8 cellular contexts compared by ENCODE assay signal in the genomic region with DNA sequence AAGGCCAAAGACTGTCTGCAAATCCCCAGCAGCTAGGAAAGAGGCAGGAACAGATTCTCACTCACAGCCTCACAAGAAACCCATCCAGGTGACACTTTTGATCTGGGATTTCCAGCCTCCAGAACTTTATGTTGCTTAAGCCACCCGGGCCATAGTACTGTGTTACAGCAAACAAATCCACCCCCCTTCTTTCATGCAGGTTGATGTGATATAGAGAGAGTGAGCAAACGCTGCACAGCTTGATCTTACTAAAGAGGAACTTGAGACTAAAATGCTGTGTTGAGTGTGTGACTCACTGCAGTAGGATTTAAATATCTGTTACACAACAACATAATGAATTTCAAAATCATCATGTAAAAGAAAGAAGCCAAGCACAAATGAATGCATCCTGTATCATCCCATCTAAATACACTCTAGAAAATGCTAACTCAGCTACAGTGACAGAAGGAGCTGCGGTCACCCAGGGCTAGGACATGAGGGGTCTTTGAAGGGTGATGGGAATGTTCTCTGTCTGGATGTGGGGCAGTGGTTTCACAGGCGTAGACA. TPM values are rescaled to one million over a fixed set of nuclear protein-coding genes. Genes with fewer than 3 reads are reported as not detected.
DNase-seq lines count a peak whose midpoint lies in the region; ATAC-seq, FAIRE-seq and TF ChIP-seq lines count a peak whose summit lies in the region.

No MANE protein-coding gene starts in this region.

- intact Hi-C loops in PC-3 (cut with micrococcal nuclease) (no loop called here), kidney (cut with DNase I) (no loop called here)

- peaks cover 56 to 57% (median 57%) of the 10 kb centered on the region in 3 donors for H3K4me1 Mint-ChIP-seq in CD8-positive, alpha-beta memory T cell
- peaks cover 54% of the 10 kb centered on the region for H3K4me1 Mint-ChIP-seq in stimulated activated memory B cell treated with anti-CD40 and anti-IgM and Interleukin-4, amounts not matched to agents 10 μg/mL and 1 μg/mL and 100 μg/mL, for 72 hours

- H3K4me2 ChIP-seq in PC-3 (ENCODE audit: low read length): peak overlapping the region; percentile 27; the same call in 1 of the 2 replicates
- no peak overlapping the region for H3K4me2 ChIP-seq in fibroblast of lung (ENCODE audit: extremely low read depth, insufficient read depth, low read length)

- H4K20me1 ChIP-seq in PC-3 (ENCODE audit: low read length): no peaks in the 10 kb centered on the region
- H4K20me1 ChIP-seq in fibroblast of lung (ENCODE audit: control insufficient read depth, extremely low read depth, insufficient read depth, low read length): no peaks in the 10 kb centered on the region

- no peaks in the 10 kb centered on the region for H3K27me3 Mint-ChIP-seq in CD8-positive, alpha-beta memory T cell
- peaks cover 26% of the 10 kb centered on the region for H3K27me3 Mint-ChIP-seq in stimulated activated memory B cell treated with anti-CD40 and anti-IgM and Interleukin-4, amounts not matched to agents 10 μg/mL and 1 μg/mL and 100 μg/mL, for 72 hours

- H3K27ac ChIP-seq in CD8-positive, alpha-beta memory T cell (ENCODE audit: low read depth, low read length): no peak overlapping the region
- peak overlapping the region; percentile 43 for H3K27ac ChIP-seq in PC-3 (ENCODE audit: low read length)
- H3K27ac ChIP-seq in fibroblast of lung (ENCODE audit: insufficient read depth, low read length): peak overlapping the region; percentile 22
- no peak overlapping the region for H3K27ac ChIP-seq in WERI-Rb-1
- H3K27ac ChIP-seq in kidney (ENCODE audit: low read depth in 2 of 2, low read length in 2 of 2): no peak overlapping the region

- no peaks in the 10 kb centered on the region for H3K9me3 ChIP-seq in CD8-positive, alpha-beta memory T cell (ENCODE audit: low read length)
- H3K9me3 ChIP-seq in PC-3 (ENCODE audit: low read length) (no peaks in the 10 kb centered on the region), fibroblast of lung (ENCODE audit: control insufficient read depth, insufficient read depth, low read depth, low read length) (no peaks in the 10 kb centered on the region), WERI-Rb-1 (ENCODE audit: severe bottlenecking) (no peaks in the 10 kb centered on the region), kidney (ENCODE audit: control insufficient read depth in 1 of 2, low read length in 2 of 2) (no peaks in the 10 kb centered on the region)

- TF ChIP-seq CTCF in PC-3 (conservative IDR thresholded peaks at IDR 0.05; ENCODE audit: low read depth, low read length) (no peak), fibroblast of lung (conservative IDR thresholded peaks at IDR 0.05 in 1 of 2, IDR thresholded peaks at IDR 0.05 in 1 of 2; ENCODE audit: low read depth in 1 of 2, low read length in 2 of 2) (no peak), WERI-Rb-1 (IDR thresholded peaks at IDR 0.05; ENCODE audit: low read depth, low read length) (no peak), kidney (IDR thresholded peaks at IDR 0.05; ENCODE audit: borderline replicate concordance, extremely low read depth, insufficient read depth) (no peak)

- POLR2A ChIA-PET in CD8-positive, alpha-beta memory T cell (lab: Charles Lee): no interaction called here
- POLR2A ChIA-PET in PC-3 (lab: Charles Lee; ENCODE audit: unreplicated experiment): no interaction called here

- peaks cover 40% of the 10 kb centered on the region for H3K4me1 ChIP-seq in CD8-positive, alpha-beta memory T cell (ENCODE audit: insufficient read depth, low read length)
- H3K4me1 ChIP-seq in PC-3 (ENCODE audit: insufficient read depth, low read length) (peaks cover 15% of the 10 kb centered on the region), fibroblast of lung (ENCODE audit: control insufficient read depth, extremely low read depth, insufficient read depth, low read length) (peaks cover 7% of the 10 kb centered on the region), kidney (ENCODE audit: control insufficient read depth in 1 of 2, insufficient read depth in 1 of 2, low read depth in 1 of 2, low read length in 2 of 2) (peaks cover 0 to 4% of the 10 kb centered on the region in 2 donors)

- no peaks in the 10 kb centered on the region for H3K36me3 ChIP-seq in CD8-positive, alpha-beta memory T cell (ENCODE audit: insufficient read depth, low read length)
- H3K36me3 ChIP-seq in PC-3 (ENCODE audit: low read depth, low read length): no peaks in the 10 kb centered on the region
- peaks cover 1% of the 10 kb centered on the region for H3K36me3 ChIP-seq in fibroblast of lung (ENCODE audit: control insufficient read depth, insufficient read depth, low read length)
- no peaks in the 10 kb centered on the region for H3K36me3 ChIP-seq in WERI-Rb-1
- H3K36me3 ChIP-seq in kidney (ENCODE audit: control insufficient read depth in 1 of 2, insufficient read depth in 2 of 2, low read length in 2 of 2): peaks cover 0 to 15% of the 10 kb centered on the region in 2 donors

- H3K36me3 Mint-ChIP-seq in CD8-positive, alpha-beta memory T cell: peaks cover 0 to 2% (median 2%) of the 10 kb centered on the region in 3 donors
- H3K36me3 Mint-ChIP-seq in stimulated activated memory B cell treated with anti-CD40 and anti-IgM and Interleukin-4, amounts not matched to agents 10 μg/mL and 1 μg/mL and 100 μg/mL, for 72 hours: peaks cover 4% of the 10 kb centered on the region

- DNase-seq in CD8-positive, alpha-beta memory T cell: no peak
- DNase-seq in PC-3 (peak; percentile 68), fibroblast of lung (ENCODE audit: low read depth in 2 of 2) (peak; percentile 88 to 94), WERI-Rb-1 (no peak), kidney (no peak)
- no peak for DNase-seq in activated CD4-positive, alpha-beta T cell treated with anti-CD3 and anti-CD28 coated beads for 1 hour

- no peak overlapping the region for H3K4me3 ChIP-seq in CD8-positive, alpha-beta memory T cell (ENCODE audit: low read length)
- H3K4me3 ChIP-seq in PC-3 (ENCODE audit: low read length): no peak overlapping the region
- H3K4me3 ChIP-seq in fibroblast of lung (replicated peaks in 1 of 4; ENCODE audit: control extremely low read depth in 1 of 4, insufficient read depth in 1 of 4, low read depth in 3 of 4, low read length in 4 of 4): no peak overlapping the region
- H3K4me3 ChIP-seq in WERI-Rb-1 (ENCODE audit: low read depth, low read length): no peak overlapping the region
- no peak overlapping the region for H3K4me3 ChIP-seq in kidney (ENCODE audit: low read length in 2 of 2)

- H2AFZ ChIP-seq in PC-3 (ENCODE audit: low read length) (no peak overlapping the region), fibroblast of lung (ENCODE audit: low read length) (peak overlapping the region; percentile 44)

- H3K79me2 ChIP-seq in PC-3 (ENCODE audit: low read length) (no peaks in the 10 kb centered on the region), fibroblast of lung (ENCODE audit: control insufficient read depth, insufficient read depth, low read length) (no peaks in the 10 kb centered on the region)

- ATAC-seq in GM21786 (IDR thresholded peaks at IDR 0.05; ENCODE audit: unreplicated experiment) (peak; percentile 47), PC-3 (peak; percentile 90)
- ATAC-seq in stimulated activated memory B cell treated with anti-CD40 and anti-IgM and Interleukin-4, amounts not matched to agents 10 μg/mL and 1 μg/mL and 100 μg/mL, for 72 hours: peak; percentile 80

- CTCF ChIA-PET in CD8-positive, alpha-beta memory T cell (lab: Charles Lee): interaction anchor here (0.9 to 1.7 kb wide), 3 partner anchors 31 to 69 kb away, joined by 3 read pairs; no protein-coding TSS in a partner anchor
- CTCF ChIA-PET in PC-3 (lab: Charles Lee): interaction anchor here (0.6 kb wide), 1 partner anchor 402 kb away, joined by 3 read pairs; no protein-coding TSS in a partner anchor

- H3K4me3 Mint-ChIP-seq in CD8-positive, alpha-beta memory T cell: no peak overlapping the region
- H3K4me3 Mint-ChIP-seq in stimulated activated memory B cell treated with anti-CD40 and anti-IgM and Interleukin-4, amounts not matched to agents 10 μg/mL and 1 μg/mL and 100 μg/mL, for 72 hours: no peak overlapping the region

- no peaks in the 10 kb centered on the region for H3F3A ChIP-seq in PC-3 (ENCODE audit: low read length, unreplicated experiment)

- FAIRE-seq in kidney (lab: Jason Lieb, UNC): no peak

- H3K27ac Mint-ChIP-seq in CD8-positive, alpha-beta memory T cell: peak overlapping the region in 5 of 8 donors; percentile 13 to 47 (median 31)
- no peak overlapping the region for H3K27ac Mint-ChIP-seq in stimulated activated memory B cell treated with anti-CD40 and anti-IgM and Interleukin-4, amounts not matched to agents 10 μg/mL and 1 μg/mL and 100 μg/mL, for 72 hours

- no peaks in the 10 kb centered on the region for H3K9me3 Mint-ChIP-seq in CD8-positive, alpha-beta memory T cell
- H3K9me3 Mint-ChIP-seq in stimulated activated memory B cell treated with anti-CD40 and anti-IgM and Interleukin-4, amounts not matched to agents 10 μg/mL and 1 μg/mL and 100 μg/mL, for 72 hours: no peaks in the 10 kb centered on the region

- no peaks in the 10 kb centered on the region for H3K27me3 ChIP-seq in CD8-positive, alpha-beta memory T cell (ENCODE audit: insufficient read depth, low read length, poor library complexity, severe bottlenecking)
- H3K27me3 ChIP-seq in PC-3 (ENCODE audit: low read length) (no peaks in the 10 kb centered on the region), fibroblast of lung (ENCODE audit: control insufficient read depth, insufficient read depth, low read length) (no peaks in the 10 kb centered on the region), WERI-Rb-1 (ENCODE audit: insufficient read depth, low read depth, severe bottlenecking) (no peaks in the 10 kb centered on the region)

- no TSS peak for BruUV-seq in PC-3 (replicated peaks; lab: Mats Ljungman, UMichigan)

- H3K9ac ChIP-seq in PC-3 (ENCODE audit: low read length): no peak overlapping the region
- H3K9ac ChIP-seq in fibroblast of lung (ENCODE audit: insufficient read depth, low read length): no peak overlapping the region
- no peak overlapping the region for H3K9ac ChIP-seq in kidney (ENCODE audit: low read length in 2 of 2)

- H3K9me2 ChIP-seq in PC-3 (replicated peaks; ENCODE audit: low read length): no peaks in the 10 kb centered on the region

RNA-seq across cellular contexts. Expression of gene RCBTB2, which starts 32.2 kb away (rescaled TPM):
- total RNA-seq in CD8-positive, alpha-beta memory T cell: 1 to 10 TPM; 5.4 to 6.5 TPM
- 23.4 TPM for polyA plus RNA-seq in CD8-positive, alpha-beta memory T cell
- total RNA-seq in PC-3 (2014; rRNA removed): 2.1 and 2.5 TPM in 2 replicates
- total RNA-seq in fibroblast of lung: 6.9 and 8.4 TPM in 2 replicates
- 6.0 and 9.6 TPM in 2 replicates for polyA plus RNA-seq in fibroblast of lung
- polyA plus RNA-seq in fibroblast of lung (2012): 4.7 and 6.0 TPM in 2 replicates
- polyA minus RNA-seq in fibroblast of lung (ENCODE audit: low replicate concordance): 1.7 and 2.4 TPM in 2 replicates
- total RNA-seq in kidney: 19.6 TPM
- 17.0 TPM for polyA plus RNA-seq in kidney (ENCODE audit: insufficient read depth, low read depth, low replicate concordance)

Comparison
In these comparisons a context has a peak if more than half of its experiments do, and no peak if none do; other contexts are left out.
1. DNase-seq: peak in PC-3 (single experiment) and fibroblast of lung (2 of 2); none in CD8-positive, alpha-beta memory T cell (0 of 5), WERI-Rb-1 (single experiment), activated CD4-positive, alpha-beta T cell treated with anti-CD3 and anti-CD28 coated beads for 1 hour (single experiment) and kidney (single experiment).
2. H3K27ac ChIP-seq: peak in PC-3 (single experiment) and fibroblast of lung (single experiment); none in CD8-positive, alpha-beta memory T cell (single experiment), WERI-Rb-1 (single experiment) and kidney (0 of 2).
3. Peak in every context shown above with its lines, with median percentiles within 50 percentile points of each other: ATAC-seq.